In the genomic region with DNA sequence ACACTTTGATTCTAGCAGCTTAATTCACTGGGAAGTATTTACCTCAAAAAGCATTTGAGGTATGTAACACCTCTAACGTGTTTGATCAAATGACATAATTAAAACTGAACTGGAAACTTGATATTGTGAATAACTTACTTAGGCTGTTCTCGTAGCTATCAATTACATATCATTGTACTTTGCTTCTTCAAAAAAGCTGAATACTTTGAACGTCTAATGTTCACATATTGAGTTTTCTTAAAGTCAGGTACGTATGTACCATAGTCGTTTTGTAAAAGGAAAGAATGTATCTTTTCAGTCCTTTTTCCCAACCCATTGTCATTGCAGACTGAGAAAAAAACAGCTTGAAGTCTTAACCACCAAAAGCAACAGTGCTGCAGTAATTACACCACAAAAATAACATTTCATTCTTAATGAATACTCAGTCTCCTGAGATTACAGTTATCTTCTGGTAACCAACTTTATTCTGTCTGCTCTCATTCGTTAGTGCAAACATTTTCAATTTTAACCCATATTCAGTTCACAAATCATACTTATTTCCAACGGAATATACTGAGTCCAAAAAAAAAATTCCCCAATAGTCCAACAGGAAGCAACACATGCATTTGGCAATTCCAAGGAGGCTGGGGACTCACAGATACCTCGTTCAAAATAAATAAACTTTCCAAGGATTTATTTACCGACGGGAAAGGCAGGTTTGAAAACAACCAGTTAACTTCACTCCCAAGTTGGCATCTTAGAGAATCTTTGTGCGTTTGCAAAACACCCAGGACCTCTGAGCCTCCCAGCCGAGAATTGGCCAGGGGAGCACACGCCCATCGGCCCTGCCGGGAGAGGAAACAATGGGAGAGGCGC, we compare ENCODE assay signal across 8 cellular contexts. TPM values are rescaled to one million over a fixed set of nuclear protein-coding genes. Genes with fewer than 3 reads are reported as not detected.
DNase-seq lines count a peak whose midpoint lies in the region; ATAC-seq, FAIRE-seq and TF ChIP-seq lines count a peak whose summit lies in the region.

No MANE protein-coding gene starts in this region.

- H3K4me3 ChIP-seq in duodenal mucosa (ENCODE audit: low read depth in 1 of 2, low read length in 2 of 2), result peak overlapping the region; percentile 34 to 35

- H3K9me3 Mint-ChIP-seq in nephron, result no peaks in the 10 kb centered on the region

- H3K4me1 ChIP-seq in duodenal mucosa (ENCODE audit: control insufficient read depth in 1 of 2, insufficient read depth in 2 of 2, low read length in 2 of 2), result peaks cover 0 to 5% of the 10 kb centered on the region in 2 donors

- H3K4me1 Mint-ChIP-seq in nephron, result peaks cover 8% of the 10 kb centered on the region

- ATAC-seq in GM18907 (IDR thresholded peaks at IDR 0.05; ENCODE audit: unreplicated experiment), result peak; percentile 22
- no peak for ATAC-seq in HG03442 (IDR thresholded peaks at IDR 0.05; ENCODE audit: unreplicated experiment)

- H3K9ac ChIP-seq in duodenal mucosa (ENCODE audit: low read depth in 1 of 2, low read length in 2 of 2), result no peak overlapping the region

- DNase-seq in ACHN (peak; percentile 50), NCI-H82 (lab: John Stamatoyannopoulos, UW) (peak; percentile 71), HK-2 (ENCODE audit: unreplicated experiment) (no peak), GM12891 (ENCODE audit: insufficient read length, low spot score) (no peak)

- no peaks in the 10 kb centered on the region for H3K9me3 ChIP-seq in duodenal mucosa (ENCODE audit: control insufficient read depth in 1 of 2, low read length in 2 of 2)

- peak overlapping the region; percentile 95 to 98 (median 97) for H3K4me3 Mint-ChIP-seq in nephron

- no peaks in the 10 kb centered on the region for H3K36me3 Mint-ChIP-seq in nephron (ENCODE audit: low read depth)

- H3K27me3 ChIP-seq in duodenal mucosa (ENCODE audit: control insufficient read depth in 1 of 2, insufficient read depth in 2 of 2, low read length in 2 of 2), result peaks cover 34 to 61% of the 10 kb centered on the region in 2 donors

- peak overlapping the region; percentile 45 to 93 (median 90) for H3K27ac Mint-ChIP-seq in nephron

- FAIRE-seq in GM12891 (lab: Jason Lieb, UNC), result no peak

- no peak for TF ChIP-seq POLR2A in GM12891 (IDR thresholded peaks at IDR 0.05; ENCODE audit: low read depth, low read length)

- peaks cover 23% of the 10 kb centered on the region for H3K27me3 Mint-ChIP-seq in nephron (ENCODE audit: low read depth)

- H3K27ac ChIP-seq in duodenal mucosa (ENCODE audit: low read depth, low read length), result no peak overlapping the region

- in situ Hi-C loops in ACHN (cut with HindIII; ENCODE audit: low pct_ligation_motif_present, low pct_unique_long_range_greater_than_20kb, low sequenced_read_pairs), result no loop called here

- no peaks in the 10 kb centered on the region for H3K36me3 ChIP-seq in duodenal mucosa (ENCODE audit: control insufficient read depth in 1 of 2, insufficient read depth in 2 of 2, low read length in 2 of 2)

- TF ChIP-seq CTCF in nephron (IDR thresholded peaks at IDR 0.05; ENCODE audit: unreplicated experiment in 3 of 3), result no peak

TF ChIP-seq in GM12891, 5 proteins besides CTCF, POLR2A, EP300 and RAD21:
- TF ChIP-seq POLR2AphosphoS5 (IDR thresholded peaks at IDR 0.05; ENCODE audit: low read depth, low read length) (no peak), PAX5 (IDR thresholded peaks at IDR 0.05; ENCODE audit: insufficient read depth, low read length, severe bottlenecking) (no peak), POU2F2 (IDR thresholded peaks at IDR 0.05; ENCODE audit: low read depth, low read length) (no peak), TAF1 (IDR thresholded peaks at IDR 0.05; ENCODE audit: low read depth, low read length) (no peak), SPI1 (IDR thresholded peaks at IDR 0.05; ENCODE audit: low read depth, low read length) (no peak)

RNA-seq across cellular contexts. Expression of gene CHN1, which starts 1.1 kb away (rescaled TPM):
- polyA plus RNA-seq in GM12891 (2012; ENCODE audit: low read depth, missing spikeins), result 0.17 TPM

Comparison
In these comparisons a context has a peak if more than half of its experiments do, and no peak if none do; other contexts are left out.
1. DNase-seq: peak in ACHN (single experiment) and NCI-H82 (single experiment); none in HK-2 (single experiment) and GM12891 (single experiment).